ENCODE assay signal across 8 cellular contexts in the genomic region with DNA sequence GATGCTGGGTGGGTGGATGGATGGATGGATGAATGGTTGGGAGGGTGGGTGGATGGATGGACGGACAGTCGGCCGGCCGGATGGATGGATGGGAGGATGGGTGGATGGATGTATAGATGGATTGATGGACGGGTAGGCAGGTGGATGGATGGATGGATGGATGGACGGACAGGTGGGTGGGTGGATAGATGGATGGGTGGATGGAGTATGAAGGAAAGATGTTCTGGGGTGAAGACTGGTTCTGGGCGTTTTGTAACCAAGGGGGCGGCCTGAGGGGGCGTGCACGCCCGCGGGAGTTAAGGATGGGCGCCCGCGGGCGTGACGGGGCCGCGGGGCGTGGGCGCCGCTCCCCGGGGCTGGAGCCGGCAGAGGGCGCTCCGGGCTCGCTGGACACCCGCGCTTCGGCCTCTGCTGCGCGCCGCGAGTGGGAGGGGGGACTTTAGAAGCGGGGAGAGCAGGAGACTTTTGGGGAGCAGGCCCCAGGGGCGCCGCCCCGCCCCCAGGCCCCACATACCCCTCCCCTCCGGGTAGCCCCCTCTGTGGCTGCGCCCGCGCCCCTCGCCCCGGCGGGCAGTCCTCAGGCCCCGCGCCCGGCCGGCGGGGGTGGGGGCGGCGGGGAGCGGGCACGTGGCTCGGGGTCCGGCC. TPM values are rescaled to one million over a fixed set of nuclear protein-coding genes. Genes with fewer than 3 reads are reported as not detected.
DNase-seq lines count a peak whose midpoint lies in the region; ATAC-seq and TF ChIP-seq lines count a peak whose summit lies in the region.

A gene (plus strand): TSS at position 407 of the 645 bp plus-strand sequence. CDS start 405 bp downstream, outside the sequence.

- H3K4me2 ChIP-seq in smooth muscle cell = peak within 1 kb of the TSS; percentile 85

- no peaks in the 10 kb centered on the region for H4K20me1 ChIP-seq in smooth muscle cell (ENCODE audit: low read depth)

- WGBS in iPS DF 6.9 (ENCODE audit: insufficient coverage, insufficient read length) = 100% methylated on average over 5 of the region's 56 CpGs
- 38% methylated on average over 11 of the region's 56 CpGs for WGBS in smooth muscle cell (ENCODE audit: low lambda C conversion rate)

- no peak within 1 kb of the TSS for H2AFZ ChIP-seq in smooth muscle cell (ENCODE audit: low read depth)

- no peaks in the 10 kb centered on the region for H3K36me3 ChIP-seq in iPS DF 6.9 (ENCODE audit: control insufficient read depth, insufficient read depth, low read length)
- H3K36me3 ChIP-seq in smooth muscle cell (ENCODE audit: low read depth) = no peaks in the 10 kb centered on the region

- H3K27ac ChIP-seq in iPS DF 6.9 (ENCODE audit: low read length) (no peak within 1 kb of the TSS), smooth muscle cell (ENCODE audit: low read depth) (no peak within 1 kb of the TSS)

- H3K9ac ChIP-seq in smooth muscle cell (ENCODE audit: low read depth) = no peak within 1 kb of the TSS

- peak; percentile 51 for DNase-seq in NCI-H2227 (lab: John Stamatoyannopoulos, UW; ENCODE audit: unreplicated experiment)
- no peak for DNase-seq in NCI-H2227 treated with DMSO at 0.1 percent for 48 hours (lab: John Stamatoyannopoulos, UW)
- peak; percentile 15 for DNase-seq in LHCN-M2 (ENCODE audit: low read depth)
- no peak for DNase-seq in astrocyte of the spinal cord (ENCODE audit: low read depth, low spot score)
- DNase-seq in iPS DF 6.9 (ENCODE audit: low read depth, low spot score) = no peak
- DNase-seq in smooth muscle cell (lab: John Stamatoyannopoulos, UW; ENCODE audit: unreplicated experiment) = no peak
- DNase-seq in stimulated activated CD4-positive, alpha-beta T cell treated with anti-CD3 and anti-CD28 coated beads, Interleukin-1b, Interleukin-23, amount 100 ng/mL, for 48 hours = no peak

- H3K4me1 ChIP-seq in iPS DF 6.9 (ENCODE audit: control insufficient read depth, insufficient read depth, low read length) (peaks cover 3% of the 10 kb centered on the region; the same call in 1 of the 2 replicates), smooth muscle cell (ENCODE audit: low read depth) (no peaks in the 10 kb centered on the region)

- no peaks in the 10 kb centered on the region for H3K79me2 ChIP-seq in smooth muscle cell (ENCODE audit: low read depth)

- in situ Hi-C loops in astrocyte of the spinal cord (cut with HindIII; ENCODE audit: low sequenced_read_pairs) = no loop called here

- H3K27me3 ChIP-seq in iPS DF 6.9 (ENCODE audit: control insufficient read depth, insufficient read depth, low read length) = peaks cover 4% of the 10 kb centered on the region; the same call in 1 of the 2 replicates
- H3K27me3 ChIP-seq in smooth muscle cell (ENCODE audit: low read depth) = peaks cover 12% of the 10 kb centered on the region

- H3K4me3 ChIP-seq in astrocyte of the spinal cord (ENCODE audit: low read depth, low read length) (peak within 1 kb of the TSS; percentile 21), iPS DF 6.9 (ENCODE audit: low read length) (peak within 1 kb of the TSS; percentile 55; the same call in 1 of the 2 replicates), smooth muscle cell (peak within 1 kb of the TSS; percentile 45)

- no peak for ATAC-seq in HG02798 (IDR thresholded peaks at IDR 0.05; ENCODE audit: poor library complexity, unreplicated experiment)

- H3F3A ChIP-seq in smooth muscle cell (ENCODE audit: low read depth) = no peaks in the 10 kb centered on the region

- TF ChIP-seq CTCF in astrocyte of the spinal cord (IDR thresholded peaks at IDR 0.05; ENCODE audit: low read depth, low read length) (peak; percentile 55), smooth muscle cell (IDR thresholded peaks at IDR 0.05; ENCODE audit: borderline replicate concordance, insufficient read depth, poor library complexity, severe bottlenecking) (peak; percentile 83)

- H3K9me3 ChIP-seq in iPS DF 6.9 (ENCODE audit: control insufficient read depth, insufficient read depth, low read length) = no peaks in the 10 kb centered on the region
- no peaks in the 10 kb centered on the region for H3K9me3 ChIP-seq in smooth muscle cell (replicated peaks; ENCODE audit: low read depth)

RNA-seq across cellular contexts. Expression of the gene that starts here (rescaled TPM):
- total RNA-seq in LHCN-M2 (2014; rRNA removed) (not detected in 2 replicates), smooth muscle cell (0.13 and 0.22 TPM in 2 replicates)
- polyA plus RNA-seq in LHCN-M2 (2012) = 0.18 TPM
- 0.83 and 1.7 TPM in 2 replicates for polyA plus RNA-seq in smooth muscle cell

Comparison
In these comparisons a context has a peak if more than half of its experiments do, and no peak if none do; other contexts are left out.
1. Peak in DNase-seq in LHCN-M2; RNA of the gene not detected or under 1 TPM.